In genomic region chr17:76946111-76946771, GRCh38 we compare ENCODE assay signal across 30 cellular contexts.
"Had no signal": no experiment of that assay in that cellular context is flagged by ENCODE, and none has a peak within 500 bp of the region (broad histone marks: within the 10 kb centered on the region; RNA-seq: fewer than 3 reads in every experiment).

No MANE protein-coding gene starts in this region.

- H3K36me3 ChIP-seq: cardiac muscle cell, colonic mucosa, gastrocnemius medialis, spleen, thoracic aorta, uterus had no signal

- ATAC-seq: activated CD4-positive, alpha-beta T cell treated with anti-CD3 and anti-CD28 coated beads for 36 hours; activated T-cell treated with anti-CD3 and anti-CD28 coated beads, Interleukin-2, amount 50 U/mL, for 72 hours; body of pancreas; effector memory CD8-positive, alpha-beta T cell; gastrocnemius medialis; left cardiac atrium; left ventricle myocardium superior; right cardiac atrium; T-helper 17 cell had no signal

- H3K27ac Mint-ChIP-seq: activated B cell treated with CpG ODN at 0.5 μM for 24 hours; activated CD4-positive, alpha-beta T cell treated with anti-CD3 and anti-CD28 coated beads for 36 hours; activated naive CD8-positive, alpha-beta T cell; activated T-cell treated with anti-CD3 and anti-CD28 coated beads, Interleukin-2, amount 50 U/mL, for 72 hours; effector memory CD8-positive, alpha-beta T cell; nephron progenitor cell; T-helper 17 cell; type B pancreatic cell had no signal

- H3K9me3 Mint-ChIP-seq: activated B cell treated with CpG ODN at 0.5 μM for 24 hours; activated T-cell treated with anti-CD3 and anti-CD28 coated beads, Interleukin-2, amount 50 U/mL, for 72 hours; effector memory CD8-positive, alpha-beta T cell; nephron progenitor cell; type B pancreatic cell had no signal

- H3K9me3 ChIP-seq: body of pancreas, colonic mucosa, gastrocnemius medialis, spleen, thoracic aorta, uterus had no signal

- H3K36me3 Mint-ChIP-seq: activated naive CD8-positive, alpha-beta T cell; type B pancreatic cell had no signal

- H3K27me3 ChIP-seq: body of pancreas, cardiac muscle cell, colonic mucosa, dorsolateral prefrontal cortex, uterus had no signal

- H3K4me1 Mint-ChIP-seq: activated B cell treated with CpG ODN at 0.5 μM for 24 hours; activated CD4-positive, alpha-beta T cell treated with anti-CD3 and anti-CD28 coated beads for 36 hours; T-helper 17 cell had no signal

- H3K4me3 ChIP-seq: body of pancreas, cardiac muscle cell, colonic mucosa, dorsolateral prefrontal cortex, gastrocnemius medialis, spleen, thoracic aorta, uterus had no signal

- DNase-seq: activated B cell treated with CpG ODN at 0.5 μM for 24 hours; activated CD4-positive, alpha-beta T cell treated with anti-CD3 and anti-CD28 coated beads for 36 hours; activated effector memory CD4-positive, alpha-beta T cell treated with Interleukin-2 at 50 U/mL for 16 hours; activated naive CD4-positive, alpha-beta T cell treated with Interleukin-2 at 50 U/mL for 16 hours; activated T-cell treated with anti-CD3 and anti-CD28 coated beads for 4 hours; activated T-cell treated with anti-CD3 and anti-CD28 coated beads, Interleukin-2, amount 50 U/mL, for 72 hours; aorta; body of pancreas; cerebellar nuclear complex; colonic mucosa; dorsolateral prefrontal cortex; effector memory CD8-positive, alpha-beta T cell; erythroblast; gastrocnemius medialis; glutamatergic neuron; left cardiac atrium; left ventricle myocardium superior; mammary epithelial cell; nephron progenitor cell; occipital lobe; posterior cingulate gyrus; spleen; stimulated activated naive CD4-positive, alpha-beta T cell treated with Interleukin-2 at 50 U/mL for 16 hours; T-helper 17 cell; uterus had no signal

- H3K4me1 ChIP-seq: body of pancreas, colonic mucosa, gastrocnemius medialis, uterus had no signal

- H3K4me3 Mint-ChIP-seq: activated B cell treated with CpG ODN at 0.5 μM for 24 hours; activated CD4-positive, alpha-beta T cell treated with anti-CD3 and anti-CD28 coated beads for 36 hours; activated naive CD8-positive, alpha-beta T cell; activated T-cell treated with anti-CD3 and anti-CD28 coated beads, Interleukin-2, amount 50 U/mL, for 72 hours; effector memory CD8-positive, alpha-beta T cell; nephron progenitor cell; T-helper 17 cell; type B pancreatic cell had no signal

- H3K27me3 Mint-ChIP-seq: activated CD4-positive, alpha-beta T cell treated with anti-CD3 and anti-CD28 coated beads for 36 hours; activated naive CD8-positive, alpha-beta T cell; T-helper 17 cell had no signal
